ENCODE assay signal across 12 cellular contexts in the genomic region with DNA sequence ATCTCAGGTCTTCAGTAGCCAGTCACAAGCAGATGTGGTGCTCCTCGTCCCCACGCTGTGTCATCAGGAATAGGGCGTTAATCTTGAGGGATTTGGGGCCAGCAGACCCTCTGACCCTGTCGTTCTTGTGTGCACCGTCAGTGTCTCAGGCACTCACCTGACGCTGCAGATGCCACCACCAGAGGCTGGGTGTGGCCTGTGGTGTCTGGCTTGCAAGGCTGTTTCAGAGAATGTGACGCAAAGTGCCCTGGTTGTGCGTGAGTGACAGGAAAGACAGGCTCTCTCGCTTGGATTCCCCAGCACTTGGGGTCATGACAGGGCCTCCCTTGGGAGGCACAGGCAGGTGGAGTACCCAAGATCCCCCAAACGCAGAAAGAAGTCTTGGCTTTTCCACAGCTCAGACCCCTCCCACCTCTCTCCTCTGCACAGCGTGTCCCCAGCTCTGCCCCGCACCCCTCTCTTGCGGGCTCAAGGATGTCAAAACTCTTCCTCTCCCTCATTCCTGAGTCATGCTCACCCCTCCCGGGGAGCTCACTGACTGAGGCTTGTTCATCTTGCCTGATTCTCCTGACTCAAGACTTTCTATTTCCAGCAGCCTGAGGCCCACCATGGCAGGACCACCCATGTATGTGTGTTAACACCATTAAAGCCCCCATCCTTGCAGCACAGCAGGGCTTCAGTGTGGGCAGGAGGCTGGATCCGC. TPM values are rescaled to one million over a fixed set of nuclear protein-coding genes. Genes with fewer than 3 reads are reported as not detected.
DNase-seq lines count a peak whose midpoint lies in the region; ATAC-seq, FAIRE-seq and TF ChIP-seq lines count a peak whose summit lies in the region.
"Had no signal": no experiment of that assay in that cellular context is flagged by ENCODE, and none has a peak within 500 bp of the region (broad histone marks: within the 10 kb centered on the region; RNA-seq: fewer than 3 reads in every experiment).

No MANE protein-coding gene starts in this region.

- no peaks in the 10 kb centered on the region for H3K9me2 ChIP-seq in GM23338 (ENCODE audit: insufficient read depth)

- no peak for TF ChIP-seq POLR2A in vagina (IDR thresholded peaks at IDR 0.05)

- FAIRE-seq in urothelium cell line (lab: Jason Lieb, UNC): no peak
- FAIRE-seq: G401.6 had no signal

- no peak for ATAC-seq in GM23338

- H3K4me2 ChIP-seq in GM23338: no peak overlapping the region

- H3K27ac ChIP-seq in GM23338 (ENCODE audit: low read depth) (no peak overlapping the region), SJCRH30 (no peak overlapping the region), skin epidermis (peak overlapping the region in 16 of 21 experiments; percentile 29 to 79 (median 64)), vagina (no peak overlapping the region)

- H3K4me3 ChIP-seq in GM23338 (no peak overlapping the region), SJCRH30 (no peak overlapping the region), fibroblast of the aortic adventitia (ENCODE audit: low read depth, low read length) (no peak overlapping the region), skin epidermis (no peak overlapping the region), vagina (no peak overlapping the region)

- H3K36me3 Mint-ChIP-seq in GM23338 (ENCODE audit: low read depth): peaks cover 62% of the 10 kb centered on the region

- H3K9me3 ChIP-seq in SJCRH30 (replicated peaks): no peaks in the 10 kb centered on the region
- H3K9me3 ChIP-seq in vagina: no peaks in the 10 kb centered on the region

- no peaks in the 10 kb centered on the region for H3F3A ChIP-seq in GM23338 (replicated peaks; ENCODE audit: low read depth)

- intact Hi-C loops in vagina (cut with DNase I): no loop called here

- TF ChIP-seq CTCF in GM23338 (conservative IDR thresholded peaks at IDR 0.05; ENCODE audit: low read depth in 2 of 2): no peak
- no peak for TF ChIP-seq CTCF in fibroblast of the aortic adventitia (IDR thresholded peaks at IDR 0.05; ENCODE audit: insufficient read depth, low read length)
- TF ChIP-seq CTCF in vagina (IDR thresholded peaks at IDR 0.05): no peak

- no peak overlapping the region for H2AFZ ChIP-seq in GM23338

- no peak overlapping the region for H3K4me3 Mint-ChIP-seq in GM23338

- DNase-seq in GM23338 (ENCODE audit: low spot score) (no peak), SJCRH30 (peak; percentile 63 to 67), fibroblast of the aortic adventitia (ENCODE audit: low read depth) (peak; percentile 33), inferior parietal cortex (ENCODE audit: extremely low spot score) (no peak), vagina (ENCODE audit: extremely low spot score in 2 of 2) (no peak), urothelium cell line (ENCODE audit: low spot score) (no peak)
- no peak for DNase-seq in stimulated activated CD4-positive, alpha-beta T cell treated with anti-CD3 and anti-CD28 coated beads, Interleukin-1b, Interleukin-23, amount 100 ng/mL, for 48 hours
- DNase-seq: activated CD4-positive, alpha-beta T cell treated with anti-CD3 and anti-CD28 coated beads, Interleukin-2, amount 50 U/mL, for 4 hours; hippocampal formation; naive B cell had no signal

- H3K27me3 ChIP-seq in GM23338 (ENCODE audit: insufficient read depth): no peaks in the 10 kb centered on the region
- H3K27me3 ChIP-seq in SJCRH30: no peaks in the 10 kb centered on the region
- H3K27me3 ChIP-seq in vagina: no peaks in the 10 kb centered on the region

- no peaks in the 10 kb centered on the region for H3K4me1 Mint-ChIP-seq in GM23338
- H3K4me1 Mint-ChIP-seq: naive B cell had no signal

- peak overlapping the region; percentile 85; the same call in 1 of the 2 replicates for H3K27ac Mint-ChIP-seq in GM23338

- no peaks in the 10 kb centered on the region for H3K4me1 ChIP-seq in GM23338 (ENCODE audit: insufficient read depth)
- H3K4me1 ChIP-seq in SJCRH30: no peaks in the 10 kb centered on the region; the same call in 1 of the 2 replicates
- no peaks in the 10 kb centered on the region for H3K4me1 ChIP-seq in vagina

- H3K9me3 Mint-ChIP-seq in GM23338: no peaks in the 10 kb centered on the region; the same call in 2 of the 3 replicates
- H3K9me3 Mint-ChIP-seq: naive B cell had no signal

- no peaks in the 10 kb centered on the region for H3K79me2 ChIP-seq in GM23338 (replicated peaks; ENCODE audit: insufficient read depth)

- H3K36me3 ChIP-seq in GM23338 (ENCODE audit: insufficient read depth) (peaks cover 17% of the 10 kb centered on the region), SJCRH30 (peaks cover 47% of the 10 kb centered on the region), vagina (peaks cover 0 to 67% of the 10 kb centered on the region in 2 donors)

- peaks cover 11% of the 10 kb centered on the region for H4K20me1 ChIP-seq in GM23338 (replicated peaks; ENCODE audit: insufficient read depth)

- peaks cover 5% of the 10 kb centered on the region for H3K27me3 Mint-ChIP-seq in GM23338 (ENCODE audit: insufficient read depth, low read depth, poor library complexity)
- H3K27me3 Mint-ChIP-seq: naive B cell had no signal

TF ChIP-seq in GM23338, 12 proteins besides CTCF, POLR2A, EP300 and RAD21 (continues in another document):
- no peak for TF ChIP-seq EZH2 (IDR thresholded peaks at IDR 0.05; ENCODE audit: low read depth, unreplicated experiment)
- TF ChIP-seq, protein P1, sequence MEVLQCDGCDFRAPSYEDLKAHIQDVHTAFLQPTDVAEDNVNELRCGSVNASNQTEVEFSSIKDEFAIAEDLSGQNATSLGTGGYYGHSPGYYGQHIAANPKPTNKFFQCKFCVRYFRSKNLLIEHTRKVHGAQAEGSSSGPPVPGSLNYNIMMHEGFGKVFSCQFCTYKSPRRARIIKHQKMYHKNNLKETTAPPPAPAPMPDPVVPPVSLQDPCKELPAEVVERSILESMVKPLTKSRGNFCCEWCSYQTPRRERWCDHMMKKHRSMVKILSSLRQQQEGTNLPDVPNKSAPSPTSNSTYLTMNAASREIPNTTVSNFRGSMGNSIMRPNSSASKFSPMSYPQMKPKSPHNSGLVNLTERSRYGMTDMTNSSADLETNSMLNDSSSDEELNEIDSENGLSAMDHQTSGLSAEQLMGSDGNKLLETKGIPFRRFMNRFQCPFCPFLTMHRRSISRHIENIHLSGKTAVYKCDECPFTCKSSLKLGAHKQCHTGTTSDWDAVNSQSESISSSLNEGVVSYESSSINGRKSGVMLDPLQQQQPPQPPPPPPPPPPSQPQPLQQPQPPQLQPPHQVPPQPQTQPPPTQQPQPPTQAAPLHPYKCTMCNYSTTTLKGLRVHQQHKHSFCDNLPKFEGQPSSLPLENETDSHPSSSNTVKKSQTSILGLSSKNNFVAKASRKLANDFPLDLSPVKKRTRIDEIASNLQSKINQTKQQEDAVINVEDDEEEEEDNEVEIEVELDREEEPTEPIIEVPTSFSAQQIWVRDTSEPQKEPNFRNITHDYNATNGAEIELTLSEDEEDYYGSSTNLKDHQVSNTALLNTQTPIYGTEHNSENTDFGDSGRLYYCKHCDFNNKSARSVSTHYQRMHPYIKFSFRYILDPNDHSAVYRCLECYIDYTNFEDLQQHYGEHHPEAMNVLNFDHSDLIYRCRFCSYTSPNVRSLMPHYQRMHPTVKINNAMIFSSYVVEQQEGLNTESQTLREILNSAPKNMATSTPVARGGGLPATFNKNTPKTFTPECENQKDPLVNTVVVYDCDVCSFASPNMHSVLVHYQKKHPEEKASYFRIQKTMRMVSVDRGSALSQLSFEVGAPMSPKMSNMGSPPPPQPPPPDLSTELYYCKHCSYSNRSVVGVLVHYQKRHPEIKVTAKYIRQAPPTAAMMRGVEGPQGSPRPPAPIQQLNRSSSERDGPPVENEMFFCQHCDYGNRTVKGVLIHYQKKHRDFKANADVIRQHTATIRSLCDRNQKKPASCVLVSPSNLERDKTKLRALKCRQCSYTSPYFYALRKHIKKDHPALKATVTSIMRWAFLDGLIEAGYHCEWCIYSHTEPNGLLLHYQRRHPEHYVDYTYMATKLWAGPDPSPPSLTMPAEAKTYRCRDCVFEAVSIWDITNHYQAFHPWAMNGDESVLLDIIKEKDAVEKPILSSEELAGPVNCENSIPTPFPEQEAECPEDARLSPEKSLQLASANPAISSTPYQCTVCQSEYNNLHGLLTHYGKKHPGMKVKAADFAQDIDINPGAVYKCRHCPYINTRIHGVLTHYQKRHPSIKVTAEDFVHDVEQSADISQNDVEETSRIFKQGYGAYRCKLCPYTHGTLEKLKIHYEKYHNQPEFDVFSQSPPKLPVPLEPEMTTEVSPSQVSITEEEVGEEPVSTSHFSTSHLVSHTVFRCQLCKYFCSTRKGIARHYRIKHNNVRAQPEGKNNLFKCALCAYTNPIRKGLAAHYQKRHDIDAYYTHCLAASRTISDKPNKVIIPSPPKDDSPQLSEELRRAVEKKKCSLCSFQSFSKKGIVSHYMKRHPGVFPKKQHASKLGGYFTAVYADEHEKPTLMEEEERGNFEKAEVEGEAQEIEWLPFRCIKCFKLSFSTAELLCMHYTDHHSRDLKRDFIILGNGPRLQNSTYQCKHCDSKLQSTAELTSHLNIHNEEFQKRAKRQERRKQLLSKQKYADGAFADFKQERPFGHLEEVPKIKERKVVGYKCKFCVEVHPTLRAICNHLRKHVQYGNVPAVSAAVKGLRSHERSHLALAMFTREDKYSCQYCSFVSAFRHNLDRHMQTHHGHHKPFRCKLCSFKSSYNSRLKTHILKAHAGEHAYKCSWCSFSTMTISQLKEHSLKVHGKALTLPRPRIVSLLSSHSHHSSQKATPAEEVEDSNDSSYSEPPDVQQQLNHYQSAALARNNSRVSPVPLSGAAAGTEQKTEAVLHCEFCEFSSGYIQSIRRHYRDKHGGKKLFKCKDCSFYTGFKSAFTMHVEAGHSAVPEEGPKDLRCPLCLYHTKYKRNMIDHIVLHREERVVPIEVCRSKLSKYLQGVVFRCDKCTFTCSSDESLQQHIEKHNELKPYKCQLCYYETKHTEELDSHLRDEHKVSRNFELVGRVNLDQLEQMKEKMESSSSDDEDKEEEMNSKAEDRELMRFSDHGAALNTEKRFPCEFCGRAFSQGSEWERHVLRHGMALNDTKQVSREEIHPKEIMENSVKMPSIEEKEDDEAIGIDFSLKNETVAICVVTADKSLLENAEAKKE (CRISPR knock-in tag; IDR thresholded peaks at IDR 0.05): no peak

RNA-seq across cellular contexts. Expression of a gene that starts 21.0 kb away (rescaled TPM):
- total RNA-seq in GM23338 (2014; rRNA removed; shearing (Covaris generic)): 42.8 and 50.1 TPM in 2 replicates
- polyA plus RNA-seq in GM23338 (2016; fragmentation: Nextera tagmentation; extraction: Ambion mirVana): 16.3 and 16.7 TPM in 2 replicates
- 18.9 and 20.3 TPM in 2 replicates for total RNA-seq in SJCRH30 (2014; rRNA removed; shearing (Covaris generic))
- 8.1 and 11.6 TPM in 2 replicates for total RNA-seq in fibroblast of the aortic adventitia (ENCODE audit: low replicate concordance)
- 15.2 TPM for total RNA-seq in vagina

RNA-seq across cellular contexts. Expression of a gene that starts 38.1 kb away (rescaled TPM):
- 0.28 TPM in 1 of 2 replicates, not detected in the other for total RNA-seq in GM23338 (2014; rRNA removed; shearing (Covaris generic))
- not detected in 2 replicates for polyA plus RNA-seq in GM23338 (2016; fragmentation: Nextera tagmentation; extraction: Ambion mirVana)
- total RNA-seq in SJCRH30 (2014; rRNA removed; shearing (Covaris generic)): not detected in 2 replicates
- 0.33 and 0.63 TPM in 2 replicates for total RNA-seq in fibroblast of the aortic adventitia (ENCODE audit: low replicate concordance)
- total RNA-seq in vagina: 15.2 TPM

RNA-seq across cellular contexts. Expression of a gene that starts 49.3 kb away (rescaled TPM):
- total RNA-seq in GM23338 (2014; rRNA removed; shearing (Covaris generic)): 33.7 and 40.7 TPM in 2 replicates
- polyA plus RNA-seq in GM23338 (2016; fragmentation: Nextera tagmentation; extraction: Ambion mirVana): 20.6 and 20.8 TPM in 2 replicates
- total RNA-seq in SJCRH30 (2014; rRNA removed; shearing (Covaris generic)): 15.9 and 16.2 TPM in 2 replicates
- total RNA-seq in fibroblast of the aortic adventitia (ENCODE audit: low replicate concordance) (14.5 and 33.9 TPM in 2 replicates), vagina (20.6 TPM)

Comparison
In these comparisons a context has a peak if more than half of its experiments do, and no peak if none do; other contexts are left out.
1. DNase-seq: peak in SJCRH30 (2 of 2) and fibroblast of the aortic adventitia (single experiment); none in GM23338 (single experiment), inferior parietal cortex (single experiment), vagina (0 of 2), urothelium cell line (single experiment) and stimulated activated CD4-positive, alpha-beta T cell treated with anti-CD3 and anti-CD28 coated beads, Interleukin-1b, Interleukin-23, amount 100 ng/mL, for 48 hours (single experiment).
2. H3K27ac ChIP-seq: peak in skin epidermis (16 of 21); none in GM23338 (single experiment), SJCRH30 (single experiment) and vagina (single experiment).